8 cellular contexts compared by ENCODE assay signal in genomic region chr2:71275939-71276310, GRCh38. TPM values are rescaled to one million over a fixed set of nuclear protein-coding genes. Genes with fewer than 3 reads are reported as not detected.
DNase-seq lines count a peak whose midpoint lies in the region; ATAC-seq and TF ChIP-seq lines count a peak whose summit lies in the region.

No MANE protein-coding gene starts in this region.

- TF ChIP-seq CTCF in C4-2B (conservative IDR thresholded peaks at IDR 0.05): no peak
- no peak for TF ChIP-seq CTCF in HCT116 (IDR thresholded peaks at IDR 0.05 in 2 of 3, conservative IDR thresholded peaks at IDR 0.05 in 1 of 3; ENCODE audit: borderline replicate concordance in 1 of 3, insufficient read depth in 1 of 3, low read depth in 2 of 3, low read length in 2 of 3)
- TF ChIP-seq CTCF in astrocyte of the spinal cord (IDR thresholded peaks at IDR 0.05; ENCODE audit: low read depth, low read length): no peak
- no peak for TF ChIP-seq CTCF in foreskin keratinocyte (conservative IDR thresholded peaks at IDR 0.05)

- RAD21 ChIA-PET in HCT116 (lab: Charles Lee; ENCODE audit: low non-redundant PET in 1 of 2, low total read pairs in 2 of 2, uncharacterized antibody in 2 of 2, unreplicated experiment in 2 of 2): no interaction called here

- CTCF ChIA-PET in HCT116 (lab: Charles Lee): interaction anchor here (0.9 to 1.3 kb wide), 2 partner anchors 24 to 56 kb away, joined by 5 read pairs; partner anchors contain the start of gene ZNF638

- H3K4me1 ChIP-seq in HCT116 (ENCODE audit: control insufficient read depth in 1 of 2, insufficient read depth in 2 of 2, low read length in 2 of 2): peaks cover 10 to 25% of the 10 kb centered on the region in 2 experiments
- no peaks in the 10 kb centered on the region for H3K4me1 ChIP-seq in foreskin keratinocyte

- peaks cover 0 to 8% (median 3%) of the 10 kb centered on the region in 9 donors for H3K9me3 Mint-ChIP-seq in naive thymus-derived CD8-positive, alpha-beta T cell

- no peaks in the 10 kb centered on the region for H3K36me3 ChIP-seq in HCT116 (ENCODE audit: control insufficient read depth in 1 of 2, insufficient read depth in 2 of 2, low read length in 2 of 2)

- peak overlapping the region; percentile 24 to 88 (median 58) for H3K4me3 Mint-ChIP-seq in naive thymus-derived CD8-positive, alpha-beta T cell

- H4K20me1 ChIP-seq in HCT116 (ENCODE audit: insufficient read depth): no peaks in the 10 kb centered on the region

- no peaks in the 10 kb centered on the region for H3K27me3 ChIP-seq in HCT116 (ENCODE audit: insufficient read depth, low read length)
- peaks cover 90% of the 10 kb centered on the region for H3K27me3 ChIP-seq in foreskin keratinocyte

- BruUV-seq in HCT116 (replicated peaks; lab: Mats Ljungman, UMichigan): no TSS peak

- peak overlapping the region; percentile 24 to 64 for H3K4me3 ChIP-seq in HCT116 (replicated peaks in 1 of 2; ENCODE audit: low read depth in 1 of 2, low read length in 2 of 2)
- peak overlapping the region; percentile 17 for H3K4me3 ChIP-seq in astrocyte of the spinal cord (ENCODE audit: low read depth, low read length)

- no peaks in the 10 kb centered on the region for H3K9me3 ChIP-seq in HCT116 (ENCODE audit: control insufficient read depth in 1 of 2, insufficient read depth in 1 of 2, low read depth in 1 of 2, low read length in 2 of 2)

- TF ChIP-seq POLR2A in HCT116 (IDR thresholded peaks at IDR 0.05; ENCODE audit: borderline replicate concordance, extremely low read depth, insufficient read depth, insufficient read length): no peak

- intact Hi-C loops in HCT116 (cut with micrococcal nuclease): loop anchor here (1.0 kb wide), 1 partner anchor 49 kb away; the partner anchor contains the start of gene PAIP2B

- POLR2A ChIA-PET in HCT116 (lab: Charles Lee): interaction anchor here (0.6 to 1.7 kb wide), 3 partner anchors 12 to 141 kb away, joined by 3 to 6 read pairs (median 5); no protein-coding TSS in a partner anchor
- POLR2A ChIA-PET in naive thymus-derived CD8-positive, alpha-beta T cell (lab: Charles Lee): interaction anchor here (1.9 kb wide), 1 partner anchor 56 kb away, joined by 11 read pairs; the partner anchor contains the start of gene ZNF638

- peak overlapping the region; percentile 98 for H2AFZ ChIP-seq in HCT116 (ENCODE audit: low read depth, low read length, poor library complexity, severe bottlenecking)

- peak overlapping the region; percentile 92 for H3K4me2 ChIP-seq in HCT116 (ENCODE audit: low read length)

- peaks cover 5 to 19% (median 16%) of the 10 kb centered on the region in 4 donors for H3K4me1 Mint-ChIP-seq in naive thymus-derived CD8-positive, alpha-beta T cell

- no peak for TF ChIP-seq RAD21 in HCT116 (IDR thresholded peaks at IDR 0.05; ENCODE audit: low read depth)

- no peak overlapping the region for H3K27ac Mint-ChIP-seq in naive thymus-derived CD8-positive, alpha-beta T cell

- in situ Hi-C loops in astrocyte of the spinal cord (cut with HindIII; ENCODE audit: low sequenced_read_pairs): no loop called here

- H3K27me3 Mint-ChIP-seq in naive thymus-derived CD8-positive, alpha-beta T cell: peaks cover 56 to 90% (median 68%) of the 10 kb centered on the region in 5 donors

- no peaks in the 10 kb centered on the region for H3K9me2 ChIP-seq in HCT116 (ENCODE audit: insufficient read depth)

- ATAC-seq in HCT116 (peak; percentile 11), HG03045 (IDR thresholded peaks at IDR 0.05; ENCODE audit: unreplicated experiment) (no peak), foreskin keratinocyte (no peak)
- ATAC-seq in naive thymus-derived CD8-positive, alpha-beta T cell: no peak

- peak overlapping the region; percentile 42; the same call in 1 of the 2 replicates for H3K9ac ChIP-seq in HCT116 (ENCODE audit: low read length)

- peaks cover 33% of the 10 kb centered on the region for H3K79me2 ChIP-seq in HCT116 (ENCODE audit: insufficient read depth, low read length)

- peaks cover 3 to 10% (median 3%) of the 10 kb centered on the region in 3 donors for H3K36me3 Mint-ChIP-seq in naive thymus-derived CD8-positive, alpha-beta T cell

- H3K27ac ChIP-seq in C4-2B: peak overlapping the region; percentile 75
- H3K27ac ChIP-seq in HCT116 (ENCODE audit: low read depth, low read length): peak overlapping the region; percentile 21; the same call in 1 of the 2 replicates
- H3K27ac ChIP-seq in foreskin keratinocyte: no peak overlapping the region

- DNase-seq in HCT116 (ENCODE audit: low read depth, low spot score): no peak
- no peak for DNase-seq in astrocyte of the spinal cord (ENCODE audit: low read depth, low spot score)
- no peak for DNase-seq in naive thymus-derived CD8-positive, alpha-beta T cell
- DNase-seq in NCI-H1694 treated with DMSO at 0.1 percent for 48 hours (lab: John Stamatoyannopoulos, UW): no peak
- no peak for DNase-seq in foreskin keratinocyte
- DNase-seq in NCI-H2227 (lab: John Stamatoyannopoulos, UW; ENCODE audit: unreplicated experiment): no peak

TF ChIP-seq in HCT116, 20 proteins besides CTCF, POLR2A, EP300 and RAD21:
- TF ChIP-seq SP1 (IDR thresholded peaks at IDR 0.05; ENCODE audit: low read depth): no peak
- TF ChIP-seq CBX3 (IDR thresholded peaks at IDR 0.05; ENCODE audit: low read depth): no peak
- no peak for TF ChIP-seq EZH2phosphoT487 (IDR thresholded peaks at IDR 0.05; ENCODE audit: borderline replicate concordance)
- TF ChIP-seq CEBPB (IDR thresholded peaks at IDR 0.05; ENCODE audit: low read depth): no peak
- TF ChIP-seq EGR1 (IDR thresholded peaks at IDR 0.05; ENCODE audit: low read depth): no peak
- TF ChIP-seq ELF1 (IDR thresholded peaks at IDR 0.05; ENCODE audit: borderline replicate concordance, low read depth): no peak
- no peak for TF ChIP-seq ZFX (IDR thresholded peaks at IDR 0.05)
- TF ChIP-seq, protein P1, sequence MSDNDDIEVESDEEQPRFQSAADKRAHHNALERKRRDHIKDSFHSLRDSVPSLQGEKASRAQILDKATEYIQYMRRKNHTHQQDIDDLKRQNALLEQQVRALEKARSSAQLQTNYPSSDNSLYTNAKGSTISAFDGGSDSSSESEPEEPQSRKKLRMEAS (IDR thresholded peaks at IDR 0.05): no peak
- no peak for TF ChIP-seq ZNF274 (IDR thresholded peaks at IDR 0.05; ENCODE audit: low read depth, low read length)
- TF ChIP-seq SRF (IDR thresholded peaks at IDR 0.05; ENCODE audit: low read depth): no peak
- no peak for TF ChIP-seq JUND (IDR thresholded peaks at IDR 0.05)
- TF ChIP-seq REST (IDR thresholded peaks at IDR 0.05; ENCODE audit: low read depth): no peak
- no peak for TF ChIP-seq SIN3A (IDR thresholded peaks at IDR 0.05; ENCODE audit: low read depth)
- no peak for TF ChIP-seq ATF3 (IDR thresholded peaks at IDR 0.05)
- TF ChIP-seq YY1 (IDR thresholded peaks at IDR 0.05; ENCODE audit: extremely low read depth, insufficient replicate concordance, low read depth, low read length): no peak
TF ChIP-seq in HCT116: peak in this region for 0.

RNA-seq across cellular contexts. Expression of gene PAIP2B, which starts 49.0 kb away (rescaled TPM):
- total RNA-seq in HCT116 (2021; ENCODE audit: unreplicated experiment): 5.9 TPM
- polyA plus RNA-seq in HCT116 (2012): 2.1 and 2.7 TPM in 2 replicates
- 10 to 100 TPM; 12.1 to 12.2 TPM for total RNA-seq in naive thymus-derived CD8-positive, alpha-beta T cell
- 1 to 10 TPM; 1.9 to 2.5 (median 2.2) TPM for polyA plus RNA-seq in naive thymus-derived CD8-positive, alpha-beta T cell
- total RNA-seq in foreskin keratinocyte: 0.75 and 0.99 TPM in 2 replicates
- polyA plus RNA-seq in foreskin keratinocyte: 0.40 and 0.48 TPM in 2 replicates

RNA-seq across cellular contexts. Expression of gene ZNF638, which starts 55.7 kb away (rescaled TPM):
- 108 TPM for total RNA-seq in HCT116 (2021; ENCODE audit: unreplicated experiment)
- 41.2 and 57.2 TPM in 2 replicates for polyA plus RNA-seq in HCT116 (2012)
- 100 to 1,000 TPM; 163 to 176 TPM for total RNA-seq in naive thymus-derived CD8-positive, alpha-beta T cell
- 10 to 100 TPM; 40.7 to 52.4 (median 51.9) TPM for polyA plus RNA-seq in naive thymus-derived CD8-positive, alpha-beta T cell
- 67.5 and 68.0 TPM in 2 replicates for total RNA-seq in foreskin keratinocyte
- polyA plus RNA-seq in foreskin keratinocyte: 42.2 and 45.6 TPM in 2 replicates
